In genomic region chr11:62444835-62445234, GRCh38 we compare ENCODE assay signal across 10 cellular contexts. TPM values are rescaled to one million over a fixed set of nuclear protein-coding genes. Genes with fewer than 3 reads are reported as not detected.
DNase-seq lines count a peak whose midpoint lies in the region; ATAC-seq, FAIRE-seq and TF ChIP-seq lines count a peak whose summit lies in the region.
"Had no signal": no experiment of that assay in that cellular context is flagged by ENCODE, and none has a peak within 500 bp of the region (broad histone marks: within the 10 kb centered on the region; RNA-seq: fewer than 3 reads in every experiment).

No MANE protein-coding gene starts in this region.

- in situ Hi-C loops in IMR-90 (cut with MboI; ENCODE audit: low sequenced_read_pairs), result no loop called here

- peak overlapping the region; percentile 86 for H3K23ac ChIP-seq in IMR-90 (ENCODE audit: low read depth, low read length)

- H4K5ac ChIP-seq in IMR-90 (ENCODE audit: low read depth, low read length), result peak overlapping the region; percentile 77

- H3K4me3 Mint-ChIP-seq in activated CD4-positive, alpha-beta memory T cell treated with anti-CD3 and anti-CD28 coated beads for 36 hours, result peak overlapping the region; percentile 68
- H3K4me3 Mint-ChIP-seq in effector memory CD8-positive, alpha-beta T cell, result no peak overlapping the region
- H3K4me3 Mint-ChIP-seq: central memory CD8-positive, alpha-beta T cell had no signal

- no peak for TF ChIP-seq CTCF in IMR-90 (conservative IDR thresholded peaks at IDR 0.05; ENCODE audit: low read depth, low read length)
- no peak for TF ChIP-seq CTCF in right atrium auricular region (IDR thresholded peaks at IDR 0.05)

- H3K9me3 ChIP-seq in IMR-90 (ENCODE audit: control insufficient read depth, insufficient read depth, low read length) (no peaks in the 10 kb centered on the region), right atrium auricular region (no peaks in the 10 kb centered on the region), small intestine (ENCODE audit: control insufficient read depth, low read depth) (no peaks in the 10 kb centered on the region)

- H3K4ac ChIP-seq in IMR-90 (ENCODE audit: low read depth, low read length), result peak overlapping the region; percentile 91

- H3K4me3 ChIP-seq in IMR-90 (ENCODE audit: insufficient read depth, low read depth, low read length), result no peak overlapping the region
- peak overlapping the region in 1 of 2 donors; percentile 37 for H3K4me3 ChIP-seq in right atrium auricular region
- H3K4me3 ChIP-seq in small intestine (ENCODE audit: low read depth in 1 of 2, low read length in 2 of 2), result no peak overlapping the region

- peak overlapping the region; percentile 77 for H3K27ac ChIP-seq in IMR-90 (ENCODE audit: insufficient read depth, low read length)
- H3K27ac ChIP-seq in right atrium auricular region, result peak overlapping the region; percentile 78 to 90
- peak overlapping the region in 1 of 2 donors; percentile 88 for H3K27ac ChIP-seq in small intestine (ENCODE audit: low read depth in 1 of 2, low read length in 1 of 2)

- intact Hi-C loops in IMR-90 (cut with micrococcal nuclease), result no loop called here
- intact Hi-C loops in activated CD4-positive, alpha-beta memory T cell treated with anti-CD3 and anti-CD28 coated beads for 36 hours (cut with micrococcal nuclease), result no loop called here

- peak overlapping the region; percentile 86 for H3K14ac ChIP-seq in IMR-90 (replicated peaks; ENCODE audit: low read depth, low read length)

- TF ChIP-seq POLR2A in IMR-90 (IDR thresholded peaks at IDR 0.05; ENCODE audit: low read depth, low read length), result no peak; the same call in 1 of the 2 replicates

- POLR2A ChIA-PET in IMR-90 (lab: Charles Lee; ENCODE audit: unreplicated experiment), result interaction anchor here (0.6 kb wide), 1 partner anchor 106 kb away, joined by 3 read pairs; no protein-coding TSS in a partner anchor
- POLR2A ChIA-PET in activated CD4-positive, alpha-beta memory T cell treated with anti-CD3 and anti-CD28 coated beads for 36 hours (lab: Charles Lee), result interaction anchor here (0.6 kb wide), 1 partner anchor 100 kb away, joined by 3 read pairs; no protein-coding TSS in a partner anchor

- DNase-seq in IMR-90, result no peak
- no peak for DNase-seq in activated CD4-positive, alpha-beta memory T cell treated with anti-CD3 and anti-CD28 coated beads for 36 hours
- no peak for DNase-seq in right atrium auricular region (ENCODE audit: low spot score)
- DNase-seq in small intestine, result peak; percentile 51
- no peak for DNase-seq in 8988T
- no peak for DNase-seq in midbrain (lab: John Stamatoyannopoulos, UW)
- DNase-seq in effector memory CD8-positive, alpha-beta T cell, result no peak
- no peak for DNase-seq in NCI-H446 (lab: John Stamatoyannopoulos, UW)

- peak overlapping the region; percentile 90 for H2AK9ac ChIP-seq in IMR-90 (replicated peaks; ENCODE audit: low read depth, low read length, poor library complexity)

- H3K36me3 ChIP-seq in IMR-90 (ENCODE audit: control insufficient read depth, insufficient read depth, low read length) (no peaks in the 10 kb centered on the region), right atrium auricular region (no peaks in the 10 kb centered on the region), small intestine (ENCODE audit: control insufficient read depth in 2 of 2, insufficient read depth in 2 of 2, low read length in 2 of 2) (no peaks in the 10 kb centered on the region)

- H2BK20ac ChIP-seq in IMR-90 (ENCODE audit: low read depth, low read length), result peak overlapping the region; percentile 51

- peak overlapping the region; percentile 39 for H2BK5ac ChIP-seq in IMR-90 (ENCODE audit: low read depth, low read length, poor library complexity, severe bottlenecking)

- peaks cover 20% of the 10 kb centered on the region for H3K9me1 ChIP-seq in IMR-90 (ENCODE audit: insufficient read depth, low read length)

- H2BK120ac ChIP-seq in IMR-90 (ENCODE audit: low read depth, low read length), result peak overlapping the region; percentile 91

- dilution Hi-C loops in IMR-90 (cut with HindIII; ENCODE audit: low sequenced_read_pairs, unreplicated experiment), result no loop called here

- no peak for TF ChIP-seq RAD21 in IMR-90 (IDR thresholded peaks at IDR 0.05; ENCODE audit: low read length)

- FAIRE-seq in small intestine (lab: Jason Lieb, UNC), result no peak
- FAIRE-seq: H1 had no signal

- peak overlapping the region; percentile 88 for H2AK5ac ChIP-seq in IMR-90 (ENCODE audit: low read depth, low read length)

- peak overlapping the region; percentile 45 for H3K56ac ChIP-seq in IMR-90 (ENCODE audit: extremely low read depth, insufficient read depth, low read length)

- H3K27ac Mint-ChIP-seq in activated CD4-positive, alpha-beta memory T cell treated with anti-CD3 and anti-CD28 coated beads for 36 hours, result no peak overlapping the region
- peak overlapping the region in 1 of 2 donors; percentile 36 for H3K27ac Mint-ChIP-seq in effector memory CD8-positive, alpha-beta T cell

- H4K91ac ChIP-seq in IMR-90 (ENCODE audit: insufficient read depth, low read depth, low read length), result peak overlapping the region; percentile 90

- no peaks in the 10 kb centered on the region for H4K20me1 ChIP-seq in IMR-90 (ENCODE audit: insufficient read depth, low read length)

- H3K36me3 Mint-ChIP-seq in activated CD4-positive, alpha-beta memory T cell treated with anti-CD3 and anti-CD28 coated beads for 36 hours, result no peaks in the 10 kb centered on the region
- H3K36me3 Mint-ChIP-seq in effector memory CD8-positive, alpha-beta T cell (ENCODE audit: insufficient read depth), result peaks cover 3% of the 10 kb centered on the region

- H2AFZ ChIP-seq in IMR-90 (replicated peaks; ENCODE audit: low read length, poor library complexity), result peak overlapping the region; percentile 93

- ATAC-seq in IMR-90 (ENCODE audit: low read depth), result peak; percentile 35
- ATAC-seq in effector memory CD8-positive, alpha-beta T cell (replicated peaks), result no peak

- H3K27me3 ChIP-seq in IMR-90 (ENCODE audit: control insufficient read depth, insufficient read depth, low read length) (no peaks in the 10 kb centered on the region), right atrium auricular region (no peaks in the 10 kb centered on the region), small intestine (ENCODE audit: control insufficient read depth in 2 of 2, insufficient read depth in 2 of 2, low read length in 2 of 2) (no peaks in the 10 kb centered on the region)

- H3K27me3 Mint-ChIP-seq in activated CD4-positive, alpha-beta memory T cell treated with anti-CD3 and anti-CD28 coated beads for 36 hours, result peaks cover 13% of the 10 kb centered on the region
- peaks cover 28 to 39% of the 10 kb centered on the region in 2 donors for H3K27me3 Mint-ChIP-seq in effector memory CD8-positive, alpha-beta T cell

- peak overlapping the region; percentile 68 for H3K4me2 ChIP-seq in IMR-90 (ENCODE audit: low read depth, low read length)

- peaks cover 25% of the 10 kb centered on the region for H3K4me1 ChIP-seq in IMR-90 (ENCODE audit: control insufficient read depth, insufficient read depth, low read length)
- peaks cover 0 to 54% of the 10 kb centered on the region in 2 donors for H3K4me1 ChIP-seq in right atrium auricular region
- H3K4me1 ChIP-seq in small intestine (ENCODE audit: control insufficient read depth in 2 of 2, insufficient read depth in 1 of 2, low read depth in 1 of 2, low read length in 1 of 2), result peaks cover 0 to 7% of the 10 kb centered on the region in 2 donors

- no TSS peak for BruUV-seq in IMR-90 (replicated peaks; lab: Mats Ljungman, UMichigan)

- peak overlapping the region; percentile 80 to 95 for H4K8ac ChIP-seq in IMR-90 (ENCODE audit: low read depth in 2 of 2, low read length in 2 of 2)

- peak overlapping the region; percentile 9; the same call in 1 of the 2 replicates for H3K9ac ChIP-seq in IMR-90 (ENCODE audit: low read depth, low read length)

- peaks cover 0 to 26% of the 10 kb centered on the region in 2 experiments; a peak in 3 of 4 replicates for H3K79me1 ChIP-seq in IMR-90 (ENCODE audit: low read depth in 1 of 2, low read length in 2 of 2)

- peak overlapping the region; percentile 94; the same call in 2 of the 3 replicates for H2BK15ac ChIP-seq in IMR-90 (ENCODE audit: low read depth, low read length)

- peaks cover 8% of the 10 kb centered on the region for H3K4me1 Mint-ChIP-seq in activated CD4-positive, alpha-beta memory T cell treated with anti-CD3 and anti-CD28 coated beads for 36 hours (ENCODE audit: low read depth)
- H3K4me1 Mint-ChIP-seq in effector memory CD8-positive, alpha-beta T cell (ENCODE audit: low read depth in 2 of 2), result peaks cover 4 to 5% of the 10 kb centered on the region in 2 donors
- H3K4me1 Mint-ChIP-seq: central memory CD8-positive, alpha-beta T cell had no signal

- no peaks in the 10 kb centered on the region for H3K9me3 Mint-ChIP-seq in activated CD4-positive, alpha-beta memory T cell treated with anti-CD3 and anti-CD28 coated beads for 36 hours
- H3K9me3 Mint-ChIP-seq in effector memory CD8-positive, alpha-beta T cell, result no peaks in the 10 kb centered on the region
- H3K9me3 Mint-ChIP-seq: central memory CD8-positive, alpha-beta T cell had no signal

- WGBS in IMR-90 (ENCODE audit: extremely low coverage in 2 of 2, insufficient read length in 1 of 2), 2 experiments, result 20% methylated on average over 1 of the region's 9 CpGs; no CpG with 5 or more reads in 1 of the 2 experiments
- WGBS in small intestine, 3 donors, result 31 to 50% (median 50%) methylated on average over 9 of the region's 9 CpGs

- peak overlapping the region; percentile 66 for H3K18ac ChIP-seq in IMR-90 (ENCODE audit: low read depth, low read length)

- CTCF ChIA-PET in IMR-90 (lab: Yijun Ruan, JAX), result interaction anchor here (0.6 to 1.5 kb wide), 4 partner anchors 17 to 97 kb away, joined by 3 to 7 read pairs (median 4); no protein-coding TSS in a partner anchor
- CTCF ChIA-PET in activated CD4-positive, alpha-beta memory T cell treated with anti-CD3 and anti-CD28 coated beads for 36 hours (lab: Charles Lee), result interaction anchor here (0.8 to 1.9 kb wide), 4 partner anchors 20 to 98 kb away, joined by 3 to 12 read pairs (median 6); no protein-coding TSS in a partner anchor

TF ChIP-seq in IMR-90, 13 proteins besides CTCF, POLR2A, EP300 and RAD21 (continues in another document):
- TF ChIP-seq USF2 (IDR thresholded peaks at IDR 0.05; ENCODE audit: low read depth, low read length), result peak; percentile 45
- peak; percentile 24; the same call in 1 of the 2 replicates for TF ChIP-seq BHLHE40 (IDR thresholded peaks at IDR 0.05; ENCODE audit: low read depth, low read length)

RNA-seq across cellular contexts. Expression of gene SCGB1A1, which starts 26.0 kb away (rescaled TPM):
- not detected in 2 replicates for total RNA-seq in IMR-90 (2012; rRNA removed)
- not detected in 2 replicates for polyA plus RNA-seq in IMR-90 (2012; rRNA removed)
- not detected in 2 replicates for polyA plus RNA-seq in IMR-90 (2012; cell fraction: cytosol; rRNA removed)
- polyA plus RNA-seq in IMR-90 (2012; cell fraction: nucleus; rRNA removed; ENCODE audit: low replicate concordance), result not detected in 2 replicates
- total RNA-seq in activated CD4-positive, alpha-beta memory T cell treated with anti-CD3 and anti-CD28 coated beads for 36 hours, result not detected
- not detected for total RNA-seq in right atrium auricular region
- polyA plus RNA-seq in small intestine, result 10 to 100 TPM in 1 of 3 donors, 1 to 10 TPM in 1, not detected in 1; 4.6 to 11.2 TPM
- total RNA-seq: H1 had no signal
- polyA plus RNA-seq: H1 had no signal
